Comparison of ENCODE assay signal across 9 cellular contexts in the genomic region with DNA sequence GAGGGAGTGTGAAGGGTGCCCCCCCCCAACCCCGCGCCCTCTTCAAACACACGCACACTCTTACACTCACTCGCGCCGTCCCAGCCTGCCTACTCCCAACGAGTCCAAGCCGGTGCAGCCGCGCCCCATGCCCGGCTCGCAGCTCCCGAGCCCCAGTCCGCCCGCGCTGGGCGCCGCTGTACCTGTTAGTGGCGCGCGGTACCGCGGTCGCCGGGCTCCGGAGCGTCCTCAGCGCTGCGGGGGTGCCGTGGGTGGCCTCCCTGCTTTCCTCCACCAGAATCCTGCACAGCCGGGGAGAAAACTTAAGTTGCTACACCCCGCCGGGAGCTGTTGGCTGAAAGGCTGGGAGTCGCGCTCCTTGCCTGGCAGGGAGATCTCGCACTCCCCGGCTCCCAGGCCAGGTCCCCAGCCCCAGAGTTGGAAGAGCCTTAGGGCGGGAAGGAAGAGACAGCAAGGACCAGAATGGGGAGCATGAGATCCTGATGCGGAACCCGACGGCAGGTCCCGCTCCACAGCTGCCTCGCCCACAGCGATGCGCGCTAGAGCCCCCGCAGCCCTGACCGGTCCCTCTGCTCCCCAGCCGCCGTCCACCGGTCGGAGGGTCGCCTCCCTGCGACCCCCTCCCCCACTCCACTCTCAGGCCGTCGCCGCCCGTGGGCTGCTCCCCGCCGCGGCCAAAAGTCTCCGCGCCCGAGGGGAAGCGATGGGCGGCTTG. TPM values are rescaled to one million over a fixed set of nuclear protein-coding genes. Genes with fewer than 3 reads are reported as not detected.
DNase-seq lines count a peak whose midpoint lies in the region; ATAC-seq, FAIRE-seq and TF ChIP-seq lines count a peak whose summit lies in the region.
"Had no signal": no experiment of that assay in that cellular context is flagged by ENCODE, and none has a peak within 500 bp of the region (broad histone marks: within the 10 kb centered on the region; RNA-seq: fewer than 3 reads in every experiment).

No MANE protein-coding gene starts in this region.

- no peak for FAIRE-seq in A549 (lab: Jason Lieb, UNC)
- FAIRE-seq: colon had no signal

- H3K27ac ChIP-seq in A549 (peak overlapping the region; percentile 53 to 85), cardiac muscle cell (no peak overlapping the region)

- TF ChIP-seq POLR2A in A549 (IDR thresholded peaks at IDR 0.05; ENCODE audit: low read length) = no peak

- H3K4me3 ChIP-seq in A549 (peak overlapping the region; percentile 74), cardiac muscle cell (peak overlapping the region; percentile 50)

- H3K27me3 ChIP-seq in cardiac muscle cell = peaks cover 56% of the 10 kb centered on the region

- no peaks in the 10 kb centered on the region for H3K36me3 ChIP-seq in cardiac muscle cell

- ATAC-seq in A549 = peak; percentile 89 to 90
- peak; percentile 42 for ATAC-seq in GM19463 (IDR thresholded peaks at IDR 0.05; ENCODE audit: unreplicated experiment)
- ATAC-seq in HG03460 (IDR thresholded peaks at IDR 0.05; ENCODE audit: unreplicated experiment) = no peak

- no peak for TF ChIP-seq EP300 in A549 (IDR thresholded peaks at IDR 0.05)

- POLR2A ChIA-PET in A549 (lab: Yijun Ruan, JAX) = interaction anchor here (0.6 to 1.2 kb wide), 3 partner anchors 161 to 253 kb away, joined by 3 to 7 read pairs (median 4); a partner anchor contains a TSS

- no peak for TF ChIP-seq RAD21 in A549 (conservative IDR thresholded peaks at IDR 0.05 in 1 of 2, IDR thresholded peaks at IDR 0.05 in 1 of 2)

- H3K4me1 ChIP-seq in A549 (no peaks in the 10 kb centered on the region), cardiac muscle cell (ENCODE audit: low read depth) (no peaks in the 10 kb centered on the region)

- DNase-seq in A549 (ENCODE audit: low read depth in 1 of 2, low spot score in 1 of 2) = peak; percentile 37 to 46
- DNase-seq in NCI-H748 treated with DMSO at 0.1 percent for 48 hours (lab: John Stamatoyannopoulos, UW) = peak; percentile 46
- DNase-seq in activated naive CD4-positive, alpha-beta T cell treated with Interleukin-2 at 50 U/mL for 16 hours = peak; percentile 42
- peak; percentile 38 to 71 for DNase-seq in cardiac muscle cell (ENCODE audit: low read depth in 1 of 2, low spot score in 1 of 2)
- DNase-seq in retina = peak; percentile 82
- DNase-seq in NAMALWA (ENCODE audit: low spot score) = no peak

- no peak for TF ChIP-seq CTCF in A549 (IDR thresholded peaks at IDR 0.05)
- TF ChIP-seq CTCF in cardiac muscle cell (IDR thresholded peaks at IDR 0.05; ENCODE audit: low read depth, low read length) = no peak

- 1% methylated on average over 18 of the region's 66 CpGs for WGBS in A549 (ENCODE audit: missing lambda C conversion rate)

- H3K4me2 ChIP-seq in A549 = peak overlapping the region; percentile 100

- CTCF ChIA-PET in A549 (lab: Yijun Ruan, JAX) = interaction anchor here (0.6 to 2.4 kb wide), 8 partner anchors 20 to 220 kb away, joined by 3 to 13 read pairs (median 3); no protein-coding TSS in a partner anchor

- H3K9me3 ChIP-seq in A549 (peaks cover 14% of the 10 kb centered on the region), cardiac muscle cell (ENCODE audit: low read depth) (no peaks in the 10 kb centered on the region)

TF ChIP-seq in A549, 52 proteins besides CTCF, POLR2A, EP300 and RAD21:
- TF ChIP-seq JUN (IDR thresholded peaks at IDR 0.05) (peak in 1 of 2 experiments; percentile 18; a peak in 1 of 5 replicates), RFX5 (IDR thresholded peaks at IDR 0.05) (no peak)
TF ChIP-seq in A549: peak in this region for 1.

RNA-seq across cellular contexts. Expression of a gene that starts 0.9 kb away (rescaled TPM):
- 0.16 and 0.17 TPM in 2 replicates for polyA plus RNA-seq in A549 (2011; rRNA removed)
- polyA plus RNA-seq in A549 (2012; cell fraction: cytosol; rRNA removed) = not detected in 2 replicates
- polyA plus RNA-seq in A549 (2012; cell fraction: nucleus; rRNA removed) = not detected in 2 replicates
- 0.09 to 0.25 TPM (median 0.20 TPM) in 3 replicates for polyA plus RNA-seq in A549 (2017; fragmentation: RNase III; extraction: RNeasy Plus Mini Kit Qiagen cat#74134 plus additional on column Dnase treatment)
- not detected in 2 replicates for polyA minus RNA-seq in A549 (2011; rRNA and poly(A)+ RNA removed)
- not detected in 2 replicates for total RNA-seq in cardiac muscle cell
- 0.79 TPM in 1 of 2 replicates, not detected in the other for polyA plus RNA-seq in cardiac muscle cell
